In the genomic region with DNA sequence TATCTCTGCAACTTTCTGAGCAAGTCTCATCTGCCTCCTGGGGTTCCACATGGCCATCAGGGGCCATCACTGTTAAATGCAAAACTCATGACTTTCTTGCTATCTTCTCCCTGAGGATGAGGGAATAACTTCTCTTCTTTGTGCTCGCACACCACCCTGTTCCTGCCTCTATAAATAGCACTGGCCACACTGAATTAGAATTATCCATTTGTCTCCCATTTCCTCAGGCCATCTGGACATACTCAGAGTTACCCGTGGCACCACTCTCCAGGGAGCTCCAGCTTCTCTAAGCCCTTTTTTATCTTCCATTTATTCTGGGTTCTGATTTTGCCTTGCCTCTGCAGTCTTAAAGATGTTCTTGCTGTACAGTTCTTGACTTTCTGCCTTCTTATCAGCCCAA, we compare ENCODE assay signal across 19 cellular contexts.
A peak's percentile ranks its signal among the peaks of the same experiment; 100 is the strongest.
DNase-seq lines count a peak whose midpoint lies in the region; ATAC-seq and TF ChIP-seq lines count a peak whose summit lies in the region.
"Had no signal": no experiment of that assay in that cellular context is flagged by ENCODE, and none has a peak within 500 bp of the region (broad histone marks: within the 10 kb centered on the region; RNA-seq: fewer than 3 reads in every experiment).

No MANE protein-coding gene starts in this region.

- H3K36me3 Mint-ChIP-seq in activated CD4-positive, alpha-beta T cell treated with anti-CD3 and anti-CD28 coated beads, Interleukin-2, amount 10 ng/mL, durations not matched to agents 7 days and 5 days (ENCODE audit: low read depth): peaks cover 2% of the 10 kb centered on the region
- H3K36me3 Mint-ChIP-seq in activated CD4-positive, alpha-beta T cell treated with anti-CD3 and anti-CD28 coated beads, Interleukin-2, amount 10 ng/mL, durations not matched to agents 24 days and 14 days (ENCODE audit: low read depth): peaks cover 5% of the 10 kb centered on the region
- H3K36me3 Mint-ChIP-seq in neural crest cell (ENCODE audit: low read depth): peaks cover 13% of the 10 kb centered on the region

- peak overlapping the region; percentile 62 for H3K27ac Mint-ChIP-seq in activated CD4-positive, alpha-beta T cell treated with anti-CD3 and anti-CD28 coated beads, Interleukin-2, amount 10 ng/mL, durations not matched to agents 7 days and 5 days
- no peak overlapping the region for H3K27ac Mint-ChIP-seq in activated CD4-positive, alpha-beta T cell treated with anti-CD3 and anti-CD28 coated beads, Interleukin-2, amount 10 ng/mL, durations not matched to agents 24 days and 14 days
- peak overlapping the region; percentile 57 for H3K27ac Mint-ChIP-seq in neural crest cell (ENCODE audit: unreplicated experiment)
- H3K27ac Mint-ChIP-seq: H9 had no signal

- intact Hi-C loops in activated CD4-positive, alpha-beta T cell treated with anti-CD3 and anti-CD28 coated beads, Interleukin-2, amount 10 ng/mL, durations not matched to agents 24 days and 14 days (cut with micrococcal nuclease): no loop called here

- POLR2A ChIA-PET in activated CD4-positive, alpha-beta T cell treated with anti-CD3 and anti-CD28 coated beads, Interleukin-2, amount 10 ng/mL, durations not matched to agents 7 days and 5 days (lab: Charles Lee): no interaction called here

- H3K9me3 Mint-ChIP-seq in activated CD4-positive, alpha-beta T cell treated with anti-CD3 and anti-CD28 coated beads, Interleukin-2, amount 10 ng/mL, durations not matched to agents 7 days and 5 days: peaks cover 15% of the 10 kb centered on the region
- H3K9me3 Mint-ChIP-seq in activated CD4-positive, alpha-beta T cell treated with anti-CD3 and anti-CD28 coated beads, Interleukin-2, amount 10 ng/mL, durations not matched to agents 24 days and 14 days: peaks cover 18% of the 10 kb centered on the region
- peaks cover 24% of the 10 kb centered on the region for H3K9me3 Mint-ChIP-seq in neural crest cell

- H3K4me3 ChIP-seq in fibroblast of the aortic adventitia (ENCODE audit: low read depth, low read length): no peak overlapping the region
- H3K4me3 ChIP-seq: A549; BLaER1 treated with 17β-estradiol and CSF1 and Interleukin-3, amounts not matched to agents 10 nM and 100 nM had no signal

- no peak for DNase-seq in activated CD4-positive, alpha-beta T cell treated with anti-CD3 and anti-CD28 coated beads, Interleukin-2, amount 10 ng/mL, durations not matched to agents 7 days and 5 days
- DNase-seq in activated CD4-positive, alpha-beta T cell treated with anti-CD3 and anti-CD28 coated beads, Interleukin-2, amount 10 ng/mL, durations not matched to agents 24 days and 14 days: no peak
- DNase-seq in RPMI7951 (ENCODE audit: low read depth) (peak; percentile 8), fibroblast of the aortic adventitia (ENCODE audit: low read depth) (peak; percentile 16), neural crest cell (ENCODE audit: low read depth, low spot score) (no peak), AG08395 (ENCODE audit: low spot score) (no peak), ureter (ENCODE audit: low spot score) (no peak)
- DNase-seq: DND-41, H9, IMR-90, NCI-H1417 treated with DMSO at 0.1 percent for 48 hours, NCI-H1930, NCI-H226, NCI-H526 had no signal

- H3K4me3 Mint-ChIP-seq in activated CD4-positive, alpha-beta T cell treated with anti-CD3 and anti-CD28 coated beads, Interleukin-2, amount 10 ng/mL, durations not matched to agents 7 days and 5 days: no peak overlapping the region
- no peak overlapping the region for H3K4me3 Mint-ChIP-seq in activated CD4-positive, alpha-beta T cell treated with anti-CD3 and anti-CD28 coated beads, Interleukin-2, amount 10 ng/mL, durations not matched to agents 24 days and 14 days
- no peak overlapping the region for H3K4me3 Mint-ChIP-seq in neural crest cell
- H3K4me3 Mint-ChIP-seq: H9 had no signal

- CTCF ChIA-PET in activated CD4-positive, alpha-beta T cell treated with anti-CD3 and anti-CD28 coated beads, Interleukin-2, amount 10 ng/mL, durations not matched to agents 7 days and 5 days (lab: Charles Lee): no interaction called here

- H3K4me1 Mint-ChIP-seq in activated CD4-positive, alpha-beta T cell treated with anti-CD3 and anti-CD28 coated beads, Interleukin-2, amount 10 ng/mL, durations not matched to agents 7 days and 5 days: peaks cover 28% of the 10 kb centered on the region
- H3K4me1 Mint-ChIP-seq in activated CD4-positive, alpha-beta T cell treated with anti-CD3 and anti-CD28 coated beads, Interleukin-2, amount 10 ng/mL, durations not matched to agents 24 days and 14 days: peaks cover 18% of the 10 kb centered on the region
- H3K4me1 Mint-ChIP-seq in neural crest cell: peaks cover 11% of the 10 kb centered on the region

- TF ChIP-seq CTCF in fibroblast of the aortic adventitia (IDR thresholded peaks at IDR 0.05; ENCODE audit: insufficient read depth, low read length): no peak
- no peak for TF ChIP-seq CTCF in neural crest cell (conservative IDR thresholded peaks at IDR 0.05)

- ATAC-seq in HG03378 (IDR thresholded peaks at IDR 0.05; ENCODE audit: unreplicated experiment): no peak
- ATAC-seq: A549, Panc1, Right ventricle myocardium inferior had no signal

- peaks cover 4% of the 10 kb centered on the region for H3K27me3 Mint-ChIP-seq in activated CD4-positive, alpha-beta T cell treated with anti-CD3 and anti-CD28 coated beads, Interleukin-2, amount 10 ng/mL, durations not matched to agents 7 days and 5 days
- H3K27me3 Mint-ChIP-seq in activated CD4-positive, alpha-beta T cell treated with anti-CD3 and anti-CD28 coated beads, Interleukin-2, amount 10 ng/mL, durations not matched to agents 24 days and 14 days: peaks cover 6% of the 10 kb centered on the region
- H3K27me3 Mint-ChIP-seq in neural crest cell (ENCODE audit: low read depth): no peaks in the 10 kb centered on the region

Comparison
In these comparisons a context has a peak if more than half of its experiments do, and no peak if none do; other contexts are left out.
1. DNase-seq: peak in RPMI7951 (single experiment) and fibroblast of the aortic adventitia (single experiment); none in activated CD4-positive, alpha-beta T cell treated with anti-CD3 and anti-CD28 coated beads, Interleukin-2, amount 10 ng/mL, durations not matched to agents 7 days and 5 days (single experiment), activated CD4-positive, alpha-beta T cell treated with anti-CD3 and anti-CD28 coated beads, Interleukin-2, amount 10 ng/mL, durations not matched to agents 24 days and 14 days (single experiment), neural crest cell (single experiment), AG08395 (single experiment) and ureter (single experiment).